Comparison of ENCODE assay signal across 25 cellular contexts in genomic region chr15:36960179-36960946, GRCh38.
DNase-seq lines count a peak whose midpoint lies in the region; ATAC-seq, FAIRE-seq and TF ChIP-seq lines count a peak whose summit lies in the region.
"Had no signal": no experiment of that assay in that cellular context is flagged by ENCODE, and none has a peak within 500 bp of the region (broad histone marks: within the 10 kb centered on the region; RNA-seq: fewer than 3 reads in every experiment).

No MANE protein-coding gene starts in this region.

- POLR2A ChIA-PET in GM12878 (lab: Charles Lee), result interaction anchor here (1.3 kb wide), 1 partner anchor 14 kb away, joined by 3 read pairs; no protein-coding TSS in a partner anchor

- no peaks in the 10 kb centered on the region for H3F3A ChIP-seq in MM.1S (ENCODE audit: insufficient read depth, low read length)

- H3K27me3 Mint-ChIP-seq in activated T-helper 2 cell treated with anti-CD3 and anti-CD28 coated beads, Interferon-gamma antibody, Interleukin-2, Interleukin-4, amounts not matched to agents 10 μg/mL and 5 μg/mL and 100 μg/mL, durations not matched to agents 14 hours and 24 hours and 36 hours (ENCODE audit: low read depth), result no peaks in the 10 kb centered on the region
- H3K27me3 Mint-ChIP-seq: naive B cell had no signal

- no peaks in the 10 kb centered on the region for H3K4me1 ChIP-seq in MM.1S (ENCODE audit: low read length)
- no peaks in the 10 kb centered on the region for H3K4me1 ChIP-seq in GM12878 (ENCODE audit: control insufficient read depth, insufficient read depth, low read length)
- H3K4me1 ChIP-seq in muscle layer of duodenum (ENCODE audit: control insufficient read depth in 1 of 2, insufficient read depth in 2 of 2, low read length in 2 of 2), result peaks cover 5 to 10% of the 10 kb centered on the region in 2 donors
- H3K4me1 ChIP-seq: breast epithelium had no signal

- H3K4me3 Mint-ChIP-seq in activated T-helper 2 cell treated with anti-CD3 and anti-CD28 coated beads, Interferon-gamma antibody, Interleukin-2, Interleukin-4, amounts not matched to agents 10 μg/mL and 5 μg/mL and 100 μg/mL, durations not matched to agents 14 hours and 24 hours and 36 hours (ENCODE audit: low read depth), result no peak overlapping the region
- H3K4me3 Mint-ChIP-seq: activated naive CD8-positive, alpha-beta T cell treated with anti-CD3 and anti-CD28 coated beads, Interleukin-2, amount 50 U/mL, for 24 hours; CD8-positive, alpha-beta memory T cell; naive B cell had no signal

- ATAC-seq in GM12878, result peak; percentile 70
- ATAC-seq: activated naive CD8-positive, alpha-beta T cell treated with anti-CD3 and anti-CD28 coated beads, Interleukin-2, amount 50 U/mL, for 24 hours; sciatic nerve; upper lobe of right lung had no signal

- H3K9ac ChIP-seq in MM.1S (ENCODE audit: low read length) (no peak overlapping the region), GM12878 (ENCODE audit: control insufficient read depth, insufficient read depth, low read length) (no peak overlapping the region)

- H3K4me3 ChIP-seq in MM.1S (ENCODE audit: low read length) (no peak overlapping the region), GM12878 (peak overlapping the region; percentile 4; the same call in 1 of the 2 replicates), muscle layer of duodenum (ENCODE audit: low read depth in 1 of 2, low read length in 2 of 2) (no peak overlapping the region), brain microvascular endothelial cell (ENCODE audit: low read depth, low read length) (no peak overlapping the region)
- H3K4me3 ChIP-seq: breast epithelium, pancreas, upper lobe of right lung had no signal

- H3K36me3 ChIP-seq in MM.1S (replicated peaks; ENCODE audit: insufficient read depth, low read length) (no peaks in the 10 kb centered on the region), GM12878 (ENCODE audit: control insufficient read depth in 2 of 2, insufficient read depth in 2 of 2, low read length in 1 of 2) (no peaks in the 10 kb centered on the region), muscle layer of duodenum (ENCODE audit: control insufficient read depth in 1 of 2, insufficient read depth in 2 of 2, low read length in 2 of 2) (no peaks in the 10 kb centered on the region), brain microvascular endothelial cell (replicated peaks) (no peaks in the 10 kb centered on the region)
- H3K36me3 ChIP-seq: breast epithelium, pancreas, upper lobe of right lung had no signal

- no peaks in the 10 kb centered on the region for H3K4me1 Mint-ChIP-seq in activated T-helper 2 cell treated with anti-CD3 and anti-CD28 coated beads, Interferon-gamma antibody, Interleukin-2, Interleukin-4, amounts not matched to agents 10 μg/mL and 5 μg/mL and 100 μg/mL, durations not matched to agents 14 hours and 24 hours and 36 hours (ENCODE audit: low read depth)
- H3K4me1 Mint-ChIP-seq: activated naive CD8-positive, alpha-beta T cell treated with anti-CD3 and anti-CD28 coated beads, Interleukin-2, amount 50 U/mL, for 24 hours; naive B cell had no signal

- no peak for TF ChIP-seq RAD21 in GM12878 (IDR thresholded peaks at IDR 0.05; ENCODE audit: insufficient read depth, low read depth, low read length)

- BruUV-seq in GM12878 (replicated peaks; lab: Mats Ljungman, UMichigan), result no TSS peak

- H3K79me2 ChIP-seq in MM.1S (ENCODE audit: low read length) (no peaks in the 10 kb centered on the region), GM12878 (ENCODE audit: control insufficient read depth, insufficient read depth, low read length) (no peaks in the 10 kb centered on the region)

- TF ChIP-seq EP300 in GM12878 (IDR thresholded peaks at IDR 0.05; ENCODE audit: borderline replicate concordance in 1 of 2, control insufficient read depth in 1 of 2, low read depth in 2 of 2, low read length in 2 of 2), result no peak

- H2AFZ ChIP-seq in MM.1S (ENCODE audit: low read length) (no peak overlapping the region), GM12878 (ENCODE audit: control insufficient read depth, low read depth, low read length) (peak overlapping the region; percentile 47; the same call in 1 of the 2 replicates)

- in situ Hi-C loops in GM12878 (cut with MboI) (no loop called here), brain microvascular endothelial cell (cut with HindIII; ENCODE audit: low pct_ligation_motif_present, low sequenced_read_pairs) (no loop called here)

- H3K27me3 ChIP-seq in MM.1S (replicated peaks; ENCODE audit: insufficient read depth, low read length) (no peaks in the 10 kb centered on the region), GM12878 (replicated peaks in 1 of 2; ENCODE audit: control insufficient read depth in 2 of 2, insufficient read depth in 2 of 2, low read length in 1 of 2) (no peaks in the 10 kb centered on the region), muscle layer of duodenum (ENCODE audit: low read depth, low read length) (no peaks in the 10 kb centered on the region), brain microvascular endothelial cell (replicated peaks) (no peaks in the 10 kb centered on the region)
- H3K27me3 ChIP-seq: breast epithelium, pancreas, upper lobe of right lung had no signal

- H3K36me3 Mint-ChIP-seq in activated T-helper 2 cell treated with anti-CD3 and anti-CD28 coated beads, Interferon-gamma antibody, Interleukin-2, Interleukin-4, amounts not matched to agents 10 μg/mL and 5 μg/mL and 100 μg/mL, durations not matched to agents 14 hours and 24 hours and 36 hours (ENCODE audit: low read depth), result no peaks in the 10 kb centered on the region
- H3K36me3 Mint-ChIP-seq: CD8-positive, alpha-beta memory T cell; naive B cell had no signal

- CTCF ChIA-PET in GM12878 (lab: Yijun Ruan, JAX), result interaction anchor here (0.6 to 2.4 kb wide), 9 partner anchors 10 to 140 kb away, joined by 3 to 12 read pairs (median 3); no protein-coding TSS in a partner anchor

- H3K9me3 Mint-ChIP-seq in activated T-helper 2 cell treated with anti-CD3 and anti-CD28 coated beads, Interferon-gamma antibody, Interleukin-2, Interleukin-4, amounts not matched to agents 10 μg/mL and 5 μg/mL and 100 μg/mL, durations not matched to agents 14 hours and 24 hours and 36 hours, result no peaks in the 10 kb centered on the region
- H3K9me3 Mint-ChIP-seq: activated naive CD8-positive, alpha-beta T cell treated with anti-CD3 and anti-CD28 coated beads, Interleukin-2, amount 50 U/mL, for 24 hours had no signal

- FAIRE-seq in GM12878 (lab: Jason Lieb, UNC), result peak; percentile 35
- FAIRE-seq: pancreas had no signal

- H3K9me2 ChIP-seq in MM.1S (replicated peaks; ENCODE audit: insufficient read depth, low read length), result no peaks in the 10 kb centered on the region

- H4K20me1 ChIP-seq in MM.1S (ENCODE audit: insufficient read depth, low read length), result no peaks in the 10 kb centered on the region
- H4K20me1 ChIP-seq in GM12878 (ENCODE audit: control insufficient read depth, insufficient read depth), result no peaks in the 10 kb centered on the region

- H3K9me3 ChIP-seq in MM.1S (replicated peaks; ENCODE audit: insufficient read depth, low read length) (no peaks in the 10 kb centered on the region), GM12878 (replicated peaks; ENCODE audit: control insufficient read depth, insufficient read depth, low read length) (no peaks in the 10 kb centered on the region), muscle layer of duodenum (ENCODE audit: control insufficient read depth in 1 of 2, low read length in 2 of 2) (no peaks in the 10 kb centered on the region)
- H3K9me3 ChIP-seq: breast epithelium, pancreas, upper lobe of right lung had no signal

- SMC1A ChIA-PET in GM12878 (lab: Charles Lee; ENCODE audit: uncharacterized antibody, unreplicated experiment), result interaction anchor here (0.6 to 3.2 kb wide), 13 partner anchors 11 to 351 kb away, joined by 3 to 20 read pairs (median 6); no protein-coding TSS in a partner anchor

- 21% methylated on average over 2 of the region's 2 CpGs for WGBS in GM12878 (ENCODE audit: insufficient coverage, insufficient replicate concordance, low lambda C conversion rate, missing lambda C conversion rate)

- TF ChIP-seq CTCF in MM.1S (IDR thresholded peaks at IDR 0.05; ENCODE audit: low read length) (no peak), GM12878 (IDR thresholded peaks at IDR 0.05 in 2 of 3, conservative IDR thresholded peaks at IDR 0.05 in 1 of 3; ENCODE audit: control insufficient read depth in 2 of 3, extremely low read depth in 1 of 3, insufficient read depth in 1 of 3, low read depth in 3 of 3, low read length in 3 of 3) (no peak), brain microvascular endothelial cell (IDR thresholded peaks at IDR 0.05; ENCODE audit: low read depth, low read length, missing control alignments) (no peak)

- intact Hi-C loops in GM12878 (cut with micrococcal nuclease; ENCODE audit: unreplicated experiment), result no loop called here
- intact Hi-C loops in activated T-helper 2 cell treated with anti-CD3 and anti-CD28 coated beads, Interferon-gamma antibody, Interleukin-2, Interleukin-4, amounts not matched to agents 10 μg/mL and 5 μg/mL and 100 μg/mL, durations not matched to agents 14 hours and 24 hours and 36 hours (cut with micrococcal nuclease), result no loop called here

- DNase-seq in NOMO-1 treated with DMSO at 0.1 percent for 48 hours (lab: John Stamatoyannopoulos, UW; ENCODE audit: unreplicated experiment), result peak; percentile 61
- DNase-seq in NOMO-1 treated with dmso at 0.1 percent for 144 hours (lab: John Stamatoyannopoulos, UW; ENCODE audit: unreplicated experiment), result no peak
- no peak for DNase-seq in MM.1S
- no peak for DNase-seq in GM12878 (ENCODE audit: low read depth, low spot score)
- DNase-seq in NK-92 treated with Interleukin-12 subunit alpha and Interleukin-12 subunit beta, amount 100 ng/mL, for 24 hours (lab: John Stamatoyannopoulos, UW), result no peak
- DNase-seq in activated T-helper 2 cell treated with anti-CD3 and anti-CD28 coated beads, Interferon-gamma antibody, Interleukin-2, Interleukin-4, amounts not matched to agents 10 μg/mL and 5 μg/mL and 100 μg/mL, durations not matched to agents 14 hours and 24 hours and 36 hours (ENCODE audit: low spot score), result no peak
- no peak for DNase-seq in brain microvascular endothelial cell
- DNase-seq: 8988T; activated CD4-positive, alpha-beta T cell treated with anti-CD3 and anti-CD28 coated beads, Interleukin-2, amount 50 U/mL, for 4 hours; activated CD8-positive, alpha-beta memory T cell treated with anti-CD3 and anti-CD28 coated beads, Interleukin-2, amount 50 U/mL, for 48 hours; activated effector memory CD4-positive, alpha-beta T cell treated with Interleukin-2 at 50 U/mL for 16 hours; activated naive CD8-positive, alpha-beta T cell treated with anti-CD3 and anti-CD28 coated beads, Interleukin-2, amount 50 U/mL, for 24 hours; AML-193; CD8-positive, alpha-beta memory T cell; DMS79 treated with DMSO at 0.1 percent for 48 hours; foreskin melanocyte; H7; naive B cell; NCI-H187 treated with DMSO at 0.1 percent for 48 hours; NCI-H2227 treated with DMSO at 0.1 percent for 48 hours; pancreas; upper lobe of right lung had no signal

- TF ChIP-seq POLR2A in GM12878 (IDR thresholded peaks at IDR 0.05; ENCODE audit: low read depth, low read length), result no peak

- RAD21 ChIA-PET in GM12878 (lab: Charles Lee; ENCODE audit: unreplicated experiment), result interaction anchor here (0.6 to 3.4 kb wide), 9 partner anchors 13 to 135 kb away, joined by 3 to 14 read pairs (median 4); no protein-coding TSS in a partner anchor

- H3K27ac Mint-ChIP-seq in activated T-helper 2 cell treated with anti-CD3 and anti-CD28 coated beads, Interferon-gamma antibody, Interleukin-2, Interleukin-4, amounts not matched to agents 10 μg/mL and 5 μg/mL and 100 μg/mL, durations not matched to agents 14 hours and 24 hours and 36 hours, result no peak overlapping the region
- H3K27ac Mint-ChIP-seq: activated naive CD8-positive, alpha-beta T cell treated with anti-CD3 and anti-CD28 coated beads, Interleukin-2, amount 50 U/mL, for 24 hours; CD8-positive, alpha-beta memory T cell; naive B cell had no signal

- H3K4me2 ChIP-seq in MM.1S (ENCODE audit: low read depth, low read length), result peak overlapping the region; percentile 5; the same call in 1 of the 2 replicates
- H3K4me2 ChIP-seq in GM12878 (ENCODE audit: control insufficient read depth, insufficient read depth), result peak overlapping the region; percentile 48; the same call in 1 of the 2 replicates

- H3K27ac ChIP-seq in MM.1S (ENCODE audit: low read length), result no peak overlapping the region
- H3K27ac ChIP-seq in GM12878 (ENCODE audit: control insufficient read depth, insufficient read depth), result peak overlapping the region; percentile 18; the same call in 1 of the 2 replicates
- H3K27ac ChIP-seq in muscle layer of duodenum (ENCODE audit: low read length), result peak overlapping the region; percentile 14
- H3K27ac ChIP-seq in brain microvascular endothelial cell, result no peak overlapping the region
- H3K27ac ChIP-seq: breast epithelium, pancreas, upper lobe of right lung had no signal

Comparison
In these comparisons a context has a peak if more than half of its experiments do, and no peak if none do; other contexts are left out.
1. H3K27ac ChIP-seq: peak in GM12878 (single experiment) and muscle layer of duodenum (single experiment); none in MM.1S (single experiment) and brain microvascular endothelial cell (single experiment).